19 cellular contexts compared by ENCODE assay signal in the genomic region with DNA sequence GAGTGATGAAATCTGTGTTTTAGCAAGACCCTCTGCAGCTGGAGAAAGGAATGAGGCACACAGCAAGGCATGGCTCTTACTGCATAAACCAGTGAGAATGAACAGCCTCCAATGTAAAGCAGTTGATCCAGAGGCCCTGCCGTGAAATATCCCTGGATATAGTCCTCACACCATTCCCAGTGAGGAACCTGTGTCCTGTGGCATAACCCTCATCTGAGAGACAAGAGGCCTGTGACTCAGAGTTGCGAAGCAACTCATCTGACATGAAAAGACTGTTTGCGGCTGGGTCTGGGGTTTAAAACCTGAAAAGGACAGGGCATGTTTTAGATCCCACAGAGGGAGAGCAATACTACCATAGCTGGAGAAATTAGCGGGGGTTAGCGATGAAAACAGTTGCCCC.
A peak's percentile ranks its signal among the peaks of the same experiment; 100 is the strongest.
DNase-seq lines count a peak whose midpoint lies in the region; ATAC-seq lines count a peak whose summit lies in the region.
"Had no signal": no experiment of that assay in that cellular context is flagged by ENCODE, and none has a peak within 500 bp of the region (broad histone marks: within the 10 kb centered on the region; RNA-seq: fewer than 3 reads in every experiment).

No MANE protein-coding gene starts in this region.

- H3K36me3 Mint-ChIP-seq in activated CD4-positive, alpha-beta T cell treated with anti-CD3 and anti-CD28 coated beads, Interleukin-2, amount 10 ng/mL, durations not matched to agents 24 days and 14 days (ENCODE audit: low read depth) = peaks cover 83% of the 10 kb centered on the region
- peaks cover 68% of the 10 kb centered on the region for H3K36me3 Mint-ChIP-seq in activated CD4-positive, alpha-beta T cell treated with anti-CD3 and anti-CD28 coated beads, Interleukin-2, amount 10 ng/mL, durations not matched to agents 7 days and 5 days (ENCODE audit: low read depth)
- peaks cover 91% of the 10 kb centered on the region for H3K36me3 Mint-ChIP-seq in stimulated activated effector memory CD8-positive, alpha-beta T cell treated with anti-CD3 and anti-CD28 coated beads, Interleukin-12 subunit alpha, Interleukin-12 subunit beta, amount 100 ng/mL, for 72 hours

- no peak for DNase-seq in activated CD4-positive, alpha-beta T cell treated with anti-CD3 and anti-CD28 coated beads, Interleukin-2, amount 10 ng/mL, durations not matched to agents 24 days and 14 days
- DNase-seq in activated CD4-positive, alpha-beta T cell treated with anti-CD3 and anti-CD28 coated beads, Interleukin-2, amount 10 ng/mL, durations not matched to agents 7 days and 5 days = no peak
- DNase-seq in islet precursor cell (peak; percentile 64), GM23248 (no peak)
- no peak for DNase-seq in stimulated activated effector memory CD8-positive, alpha-beta T cell treated with anti-CD3 and anti-CD28 coated beads, Interleukin-12 subunit alpha, Interleukin-12 subunit beta, amount 100 ng/mL, for 72 hours (ENCODE audit: low spot score in 2 of 2)
- DNase-seq in stimulated activated naive CD4-positive, alpha-beta T cell (lab: John Stamatoyannopoulos, UW) = no peak
- DNase-seq in stimulated activated CD4-positive, alpha-beta T cell treated with anti-CD3 and anti-CD28 coated beads, Interleukin-2, amount 100 ng/mL, for 48 hours = no peak
- DNase-seq: 8988T; DMS79; effector CD4-positive, alpha-beta T cell; NCI-H1694 treated with DMSO at 0.1 percent for 48 hours; NCI-H524; Peyer's patch; stimulated activated CD8-positive, alpha-beta memory T cell treated with anti-CD3 and anti-CD28 coated beads, Interleukin-4, amount 100 ng/mL, for 48 hours had no signal

- peaks cover 3% of the 10 kb centered on the region; the same call in 1 of the 2 replicates for H3K4me1 ChIP-seq in GM23248 (ENCODE audit: insufficient read depth)
- H3K4me1 ChIP-seq: BLaER1, Peyer's patch, right atrium auricular region had no signal

- no peak overlapping the region for H3K4me3 ChIP-seq in GM23248
- H3K4me3 ChIP-seq: BLaER1, Peyer's patch, right atrium auricular region, tibial nerve had no signal

- no peak overlapping the region for H3K4me2 ChIP-seq in GM23248 (ENCODE audit: unreplicated experiment)
- H3K4me2 ChIP-seq: BLaER1 had no signal

- H3K27ac Mint-ChIP-seq in activated CD4-positive, alpha-beta T cell treated with anti-CD3 and anti-CD28 coated beads, Interleukin-2, amount 10 ng/mL, durations not matched to agents 24 days and 14 days = peak overlapping the region; percentile 76
- no peak overlapping the region for H3K27ac Mint-ChIP-seq in activated CD4-positive, alpha-beta T cell treated with anti-CD3 and anti-CD28 coated beads, Interleukin-2, amount 10 ng/mL, durations not matched to agents 7 days and 5 days
- peak overlapping the region; percentile 16 for H3K27ac Mint-ChIP-seq in stimulated activated effector memory CD8-positive, alpha-beta T cell treated with anti-CD3 and anti-CD28 coated beads, Interleukin-12 subunit alpha, Interleukin-12 subunit beta, amount 100 ng/mL, for 72 hours

- no peaks in the 10 kb centered on the region for H3K27me3 ChIP-seq in GM23248 (replicated peaks; ENCODE audit: insufficient read depth)
- H3K27me3 ChIP-seq: brain microvascular endothelial cell, Peyer's patch, right atrium auricular region, tibial nerve had no signal

- H2AFZ ChIP-seq in GM23248 = no peak overlapping the region

- H3K9ac ChIP-seq in GM23248 = no peak overlapping the region
- H3K9ac ChIP-seq: BLaER1 had no signal

- H3K4me1 Mint-ChIP-seq in activated CD4-positive, alpha-beta T cell treated with anti-CD3 and anti-CD28 coated beads, Interleukin-2, amount 10 ng/mL, durations not matched to agents 24 days and 14 days = peaks cover 38% of the 10 kb centered on the region
- H3K4me1 Mint-ChIP-seq in activated CD4-positive, alpha-beta T cell treated with anti-CD3 and anti-CD28 coated beads, Interleukin-2, amount 10 ng/mL, durations not matched to agents 7 days and 5 days = peaks cover 14% of the 10 kb centered on the region
- H3K4me1 Mint-ChIP-seq in stimulated activated effector memory CD8-positive, alpha-beta T cell treated with anti-CD3 and anti-CD28 coated beads, Interleukin-12 subunit alpha, Interleukin-12 subunit beta, amount 100 ng/mL, for 72 hours = peaks cover 53% of the 10 kb centered on the region

- H3K9me3 ChIP-seq in GM23248 (ENCODE audit: low read depth) = no peaks in the 10 kb centered on the region
- H3K9me3 ChIP-seq: Peyer's patch, tibial nerve had no signal

- H3K4me3 Mint-ChIP-seq in activated CD4-positive, alpha-beta T cell treated with anti-CD3 and anti-CD28 coated beads, Interleukin-2, amount 10 ng/mL, durations not matched to agents 24 days and 14 days = no peak overlapping the region
- H3K4me3 Mint-ChIP-seq in activated CD4-positive, alpha-beta T cell treated with anti-CD3 and anti-CD28 coated beads, Interleukin-2, amount 10 ng/mL, durations not matched to agents 7 days and 5 days = no peak overlapping the region
- H3K4me3 Mint-ChIP-seq in stimulated activated effector memory CD8-positive, alpha-beta T cell treated with anti-CD3 and anti-CD28 coated beads, Interleukin-12 subunit alpha, Interleukin-12 subunit beta, amount 100 ng/mL, for 72 hours = no peak overlapping the region

- H3F3A ChIP-seq in GM23248 (ENCODE audit: insufficient read depth) = no peaks in the 10 kb centered on the region

- H3K9me3 Mint-ChIP-seq in activated CD4-positive, alpha-beta T cell treated with anti-CD3 and anti-CD28 coated beads, Interleukin-2, amount 10 ng/mL, durations not matched to agents 24 days and 14 days = peaks cover 10% of the 10 kb centered on the region
- H3K9me3 Mint-ChIP-seq in activated CD4-positive, alpha-beta T cell treated with anti-CD3 and anti-CD28 coated beads, Interleukin-2, amount 10 ng/mL, durations not matched to agents 7 days and 5 days = peaks cover 16% of the 10 kb centered on the region
- peaks cover 4% of the 10 kb centered on the region for H3K9me3 Mint-ChIP-seq in stimulated activated effector memory CD8-positive, alpha-beta T cell treated with anti-CD3 and anti-CD28 coated beads, Interleukin-12 subunit alpha, Interleukin-12 subunit beta, amount 100 ng/mL, for 72 hours

- in situ Hi-C loops in GM23248 (cut with MboI) = no loop called here

- POLR2A ChIA-PET in activated CD4-positive, alpha-beta T cell treated with anti-CD3 and anti-CD28 coated beads, Interleukin-2, amount 10 ng/mL, durations not matched to agents 7 days and 5 days (lab: Charles Lee) = no interaction called here

- intact Hi-C loops in activated CD4-positive, alpha-beta T cell treated with anti-CD3 and anti-CD28 coated beads, Interleukin-2, amount 10 ng/mL, durations not matched to agents 24 days and 14 days (cut with micrococcal nuclease) = no loop called here

- CTCF ChIA-PET in activated CD4-positive, alpha-beta T cell treated with anti-CD3 and anti-CD28 coated beads, Interleukin-2, amount 10 ng/mL, durations not matched to agents 7 days and 5 days (lab: Charles Lee) = interaction anchor here (1.8 kb wide), 1 partner anchor 166 kb away, joined by 6 read pairs; a partner anchor contains a TSS

- H3K27ac ChIP-seq in angular gyrus (ENCODE audit: low read depth, low read length) = peak overlapping the region; percentile 65
- H3K27ac ChIP-seq in GM23248 = no peak overlapping the region
- H3K27ac ChIP-seq: BLaER1, brain microvascular endothelial cell, Peyer's patch, right atrium auricular region had no signal

- no peaks in the 10 kb centered on the region for H3K36me3 ChIP-seq in GM23248 (ENCODE audit: low read depth)
- H3K36me3 ChIP-seq: brain microvascular endothelial cell had no signal

- 96 to 98% methylated on average over 5 of the region's 5 CpGs for WGBS in GM23248 (ENCODE audit: low coverage in 1 of 2, low lambda C conversion rate in 2 of 2, missing lambda C conversion rate in 2 of 2), 2 experiments

- H3K9me2 ChIP-seq in GM23248 (ENCODE audit: insufficient read depth) = no peaks in the 10 kb centered on the region

- H4K20me1 ChIP-seq in GM23248 (ENCODE audit: insufficient read depth) = no peaks in the 10 kb centered on the region

- H3K27me3 Mint-ChIP-seq in activated CD4-positive, alpha-beta T cell treated with anti-CD3 and anti-CD28 coated beads, Interleukin-2, amount 10 ng/mL, durations not matched to agents 24 days and 14 days = no peaks in the 10 kb centered on the region
- H3K27me3 Mint-ChIP-seq in activated CD4-positive, alpha-beta T cell treated with anti-CD3 and anti-CD28 coated beads, Interleukin-2, amount 10 ng/mL, durations not matched to agents 7 days and 5 days = no peaks in the 10 kb centered on the region

- no peak for ATAC-seq in stimulated activated effector memory CD8-positive, alpha-beta T cell treated with anti-CD3 and anti-CD28 coated beads, Interleukin-12 subunit alpha, Interleukin-12 subunit beta, amount 100 ng/mL, for 72 hours

- no peaks in the 10 kb centered on the region for H3K79me2 ChIP-seq in GM23248 (ENCODE audit: insufficient read depth)
